Comparison of ENCODE assay signal across 21 cellular contexts in genomic region chr15:59792359-59792758, GRCh38.
DNase-seq lines count a peak whose midpoint lies in the region; ATAC-seq, FAIRE-seq and TF ChIP-seq lines count a peak whose summit lies in the region.
"Had no signal": no experiment of that assay in that cellular context is flagged by ENCODE, and none has a peak within 500 bp of the region (broad histone marks: within the 10 kb centered on the region; RNA-seq: fewer than 3 reads in every experiment).

No MANE protein-coding gene starts in this region.

- H2BK120ac ChIP-seq in neuronal stem cell (ENCODE audit: low read depth, low read length) = no peak overlapping the region

- no peaks in the 10 kb centered on the region for H3K9me2 ChIP-seq in GM23248 (ENCODE audit: insufficient read depth)

- no peak overlapping the region for H3K4ac ChIP-seq in neuronal stem cell (ENCODE audit: low read length)

- H3K79me2 ChIP-seq in GM23248 (ENCODE audit: insufficient read depth) = no peaks in the 10 kb centered on the region

- in situ Hi-C loops in GM23248 (cut with MboI) = no loop called here

- H2AFZ ChIP-seq in neuronal stem cell (ENCODE audit: low read length) (no peak overlapping the region), GM23248 (no peak overlapping the region)

- no peak overlapping the region for H3K4me3 ChIP-seq in neuronal stem cell (ENCODE audit: low read length in 2 of 2)
- H3K4me3 ChIP-seq in GM23248 = no peak overlapping the region
- H3K4me3 ChIP-seq: body of pancreas, gastrocnemius medialis, GM12878, uterus had no signal

- H2BK5ac ChIP-seq in neuronal stem cell (ENCODE audit: low read length) = peak overlapping the region; percentile 19

- no peak for FAIRE-seq in GM12891 (lab: Jason Lieb, UNC)
- FAIRE-seq: G401.6, GM12878 had no signal

- peak overlapping the region; percentile 25 for H3K4me3 Mint-ChIP-seq in activated CD8-positive, alpha-beta T cell treated with anti-CD3 and anti-CD28 coated beads, Interleukin-2, amount 10 ng/mL, durations not matched to agents 7 days and 5 days
- H3K4me3 Mint-ChIP-seq in HFFc6 = no peak overlapping the region

- no peak overlapping the region for H3K9ac ChIP-seq in neuronal stem cell (ENCODE audit: low read depth, low read length, poor library complexity)
- H3K9ac ChIP-seq in GM23248 = no peak overlapping the region

- H3K18ac ChIP-seq in neuronal stem cell (ENCODE audit: low read length) = peak overlapping the region; percentile 78

- H2BK12ac ChIP-seq in neuronal stem cell (ENCODE audit: low read length) = peak overlapping the region; percentile 84

- peak; percentile 64 for ATAC-seq in activated CD8-positive, alpha-beta T cell treated with anti-CD3 and anti-CD28 coated beads, Interleukin-2, amount 10 ng/mL, durations not matched to agents 7 days and 5 days
- ATAC-seq: body of pancreas, gastrocnemius medialis, GM12878, left lobe of liver, right cardiac atrium had no signal

- peaks cover 39% of the 10 kb centered on the region for H3K4me1 Mint-ChIP-seq in activated CD8-positive, alpha-beta T cell treated with anti-CD3 and anti-CD28 coated beads, Interleukin-2, amount 10 ng/mL, durations not matched to agents 7 days and 5 days (ENCODE audit: low read depth)
- no peaks in the 10 kb centered on the region for H3K4me1 Mint-ChIP-seq in HFFc6 (ENCODE audit: low read depth)

- DNase-seq in activated T-cell treated with anti-CD3 and anti-CD28 coated beads for 1 hour (ENCODE audit: low read depth) (peak; percentile 13), activated T-cell treated with anti-CD3 and anti-CD28 coated beads for 4 hours (no peak), neuronal stem cell (ENCODE audit: low spot score) (no peak), GM12891 (ENCODE audit: insufficient read length, low spot score) (no peak), GM23248 (no peak), HFFc6 (no peak)
- peak; percentile 53 for DNase-seq in activated CD8-positive, alpha-beta T cell treated with anti-CD3 and anti-CD28 coated beads, Interleukin-2, amount 10 ng/mL, durations not matched to agents 7 days and 5 days
- DNase-seq: activated gamma-delta T cell treated with Interleukin-2 at 50 U/mL for 16 hours, body of pancreas, cortex of kidney, gastrocnemius medialis, NCI-H146, NCI-H2227 treated with DMSO at 0.1 percent for 48 hours, nucleus accumbens, uterus had no signal

- H2BK15ac ChIP-seq in neuronal stem cell (ENCODE audit: low read length) = no peak overlapping the region

- POLR2A ChIA-PET in activated CD8-positive, alpha-beta T cell treated with anti-CD3 and anti-CD28 coated beads, Interleukin-2, amount 10 ng/mL, durations not matched to agents 7 days and 5 days (lab: Charles Lee) = no interaction called here

- TF ChIP-seq CTCF in HFFc6 (IDR thresholded peaks at IDR 0.05) = no peak

- no CpG with 5 or more reads among the region's 13 CpGs for WGBS in neuronal stem cell (ENCODE audit: extremely low coverage in 2 of 2, insufficient read length in 2 of 2, insufficient replicate concordance in 1 of 2), 2 donors
- 32 to 45% methylated on average over 11 of the region's 13 CpGs for WGBS in GM23248 (ENCODE audit: low coverage in 1 of 2, low lambda C conversion rate in 2 of 2, missing lambda C conversion rate in 2 of 2), 2 experiments

- peak overlapping the region; percentile 3 for H3K23ac ChIP-seq in neuronal stem cell (ENCODE audit: low read depth, low read length, poor library complexity)

- H3K4me1 ChIP-seq in neuronal stem cell (ENCODE audit: control insufficient read depth in 2 of 2, insufficient read depth in 1 of 2, low read depth in 1 of 2, low read length in 2 of 2) (peaks cover 0 to 4% of the 10 kb centered on the region in 2 donors), GM23248 (ENCODE audit: insufficient read depth) (no peaks in the 10 kb centered on the region)
- H3K4me1 ChIP-seq: body of pancreas, uterus had no signal

- peaks cover 3% of the 10 kb centered on the region for H3K27me3 Mint-ChIP-seq in activated CD8-positive, alpha-beta T cell treated with anti-CD3 and anti-CD28 coated beads, Interleukin-2, amount 10 ng/mL, durations not matched to agents 7 days and 5 days (ENCODE audit: low read depth)
- peaks cover 3% of the 10 kb centered on the region for H3K27me3 Mint-ChIP-seq in HFFc6 (ENCODE audit: insufficient read depth)

- H3K27ac Mint-ChIP-seq in activated CD8-positive, alpha-beta T cell treated with anti-CD3 and anti-CD28 coated beads, Interleukin-2, amount 10 ng/mL, durations not matched to agents 7 days and 5 days = peak overlapping the region; percentile 71
- H3K27ac Mint-ChIP-seq in HFFc6 = no peak overlapping the region

- H3K36me3 Mint-ChIP-seq in activated CD8-positive, alpha-beta T cell treated with anti-CD3 and anti-CD28 coated beads, Interleukin-2, amount 10 ng/mL, durations not matched to agents 7 days and 5 days (ENCODE audit: low read depth) = no peaks in the 10 kb centered on the region
- H3K36me3 Mint-ChIP-seq in HFFc6 (ENCODE audit: low read depth) = no peaks in the 10 kb centered on the region

- H3K9me3 Mint-ChIP-seq in activated CD8-positive, alpha-beta T cell treated with anti-CD3 and anti-CD28 coated beads, Interleukin-2, amount 10 ng/mL, durations not matched to agents 7 days and 5 days (ENCODE audit: insufficient read depth) = no peaks in the 10 kb centered on the region
- H3K9me3 Mint-ChIP-seq in HFFc6 = no peaks in the 10 kb centered on the region; the same call in 1 of the 2 replicates

- H4K20me1 ChIP-seq in GM23248 (ENCODE audit: insufficient read depth) = no peaks in the 10 kb centered on the region

- H3K79me1 ChIP-seq in neuronal stem cell (ENCODE audit: low read depth, low read length) = no peaks in the 10 kb centered on the region

- TF ChIP-seq POLR2A in GM12891 (IDR thresholded peaks at IDR 0.05; ENCODE audit: low read depth, low read length) = no peak

- peaks cover 19% of the 10 kb centered on the region for H3K9me3 ChIP-seq in KOPT-K1 (ENCODE audit: insufficient read depth, low read length, poor library complexity, severe bottlenecking)
- H3K9me3 ChIP-seq in neuronal stem cell (replicated peaks in 1 of 2; ENCODE audit: control insufficient read depth in 2 of 2, insufficient read depth in 1 of 2, low read depth in 1 of 2, low read length in 2 of 2) = no peaks in the 10 kb centered on the region
- H3K9me3 ChIP-seq in GM23248 (ENCODE audit: low read depth) = no peaks in the 10 kb centered on the region
- H3K9me3 ChIP-seq: body of pancreas, gastrocnemius medialis, uterus had no signal

- H3K27me3 ChIP-seq in neuronal stem cell (ENCODE audit: control insufficient read depth in 3 of 3, insufficient read depth in 3 of 3, low read depth in 1 of 3, low read length in 3 of 3) (peaks cover 0 to 10% (median 0%) of the 10 kb centered on the region in 3 experiments), GM23248 (replicated peaks; ENCODE audit: insufficient read depth) (peaks cover 20% of the 10 kb centered on the region)
- H3K27me3 ChIP-seq: body of pancreas, uterus had no signal

- peak overlapping the region; percentile 56 for H3K14ac ChIP-seq in neuronal stem cell (ENCODE audit: low read length)

- H3F3A ChIP-seq in GM23248 (ENCODE audit: insufficient read depth) = no peaks in the 10 kb centered on the region

- CTCF ChIA-PET in activated CD8-positive, alpha-beta T cell treated with anti-CD3 and anti-CD28 coated beads, Interleukin-2, amount 10 ng/mL, durations not matched to agents 7 days and 5 days (lab: Charles Lee) = interaction anchor here (1.6 kb wide), 1 partner anchor 67 kb away, joined by 5 read pairs; no protein-coding TSS in a partner anchor

- no peaks in the 10 kb centered on the region for H3K36me3 ChIP-seq in KOPT-K1 (ENCODE audit: insufficient read depth, low read length)
- H3K36me3 ChIP-seq in neuronal stem cell (replicated peaks in 1 of 2; ENCODE audit: control insufficient read depth in 2 of 2, insufficient read depth in 2 of 2, low read length in 2 of 2) = no peaks in the 10 kb centered on the region
- H3K36me3 ChIP-seq in GM23248 (ENCODE audit: low read depth) = no peaks in the 10 kb centered on the region
- H3K36me3 ChIP-seq: gastrocnemius medialis, uterus had no signal

- H3K27ac ChIP-seq in KOPT-K1 (ENCODE audit: low read depth, low read length, poor library complexity, severe bottlenecking) = peak overlapping the region; percentile 83
- H3K27ac ChIP-seq in neuronal stem cell (replicated peaks; ENCODE audit: low read length) = no peak overlapping the region
- H3K27ac ChIP-seq in GM23248 = no peak overlapping the region
- H3K27ac ChIP-seq: body of pancreas, epithelial cell of prostate, gastrocnemius medialis, uterus had no signal

- no peak overlapping the region for H3K4me2 ChIP-seq in neuronal stem cell (ENCODE audit: insufficient read depth, low read length, poor library complexity, severe bottlenecking)
- no peak overlapping the region for H3K4me2 ChIP-seq in GM23248 (ENCODE audit: unreplicated experiment)

- H4K91ac ChIP-seq in neuronal stem cell (ENCODE audit: low read depth, low read length, poor library complexity) = no peak overlapping the region

- H2AK5ac ChIP-seq in neuronal stem cell (ENCODE audit: low read depth, low read length) = peak overlapping the region; percentile 19

- H4K8ac ChIP-seq in neuronal stem cell (ENCODE audit: low read depth, low read length) = peak overlapping the region; percentile 43

TF ChIP-seq in GM12891, 5 proteins besides CTCF, POLR2A, EP300 and RAD21:
- TF ChIP-seq SPI1 (IDR thresholded peaks at IDR 0.05; ENCODE audit: low read depth, low read length) (no peak), POU2F2 (IDR thresholded peaks at IDR 0.05; ENCODE audit: low read depth, low read length) (no peak), TAF1 (IDR thresholded peaks at IDR 0.05; ENCODE audit: low read depth, low read length) (no peak), POLR2AphosphoS5 (IDR thresholded peaks at IDR 0.05; ENCODE audit: low read depth, low read length) (no peak), PAX5 (IDR thresholded peaks at IDR 0.05; ENCODE audit: insufficient read depth, low read length, severe bottlenecking) (no peak)

Comparison
In these comparisons a context has a peak if more than half of its experiments do, and no peak if none do; other contexts are left out.
1. DNase-seq: peak in activated T-cell treated with anti-CD3 and anti-CD28 coated beads for 1 hour (single experiment) and activated CD8-positive, alpha-beta T cell treated with anti-CD3 and anti-CD28 coated beads, Interleukin-2, amount 10 ng/mL, durations not matched to agents 7 days and 5 days (single experiment); none in activated T-cell treated with anti-CD3 and anti-CD28 coated beads for 4 hours (single experiment), neuronal stem cell (single experiment), GM12891 (single experiment), GM23248 (single experiment) and HFFc6 (single experiment).